In the genomic region with DNA sequence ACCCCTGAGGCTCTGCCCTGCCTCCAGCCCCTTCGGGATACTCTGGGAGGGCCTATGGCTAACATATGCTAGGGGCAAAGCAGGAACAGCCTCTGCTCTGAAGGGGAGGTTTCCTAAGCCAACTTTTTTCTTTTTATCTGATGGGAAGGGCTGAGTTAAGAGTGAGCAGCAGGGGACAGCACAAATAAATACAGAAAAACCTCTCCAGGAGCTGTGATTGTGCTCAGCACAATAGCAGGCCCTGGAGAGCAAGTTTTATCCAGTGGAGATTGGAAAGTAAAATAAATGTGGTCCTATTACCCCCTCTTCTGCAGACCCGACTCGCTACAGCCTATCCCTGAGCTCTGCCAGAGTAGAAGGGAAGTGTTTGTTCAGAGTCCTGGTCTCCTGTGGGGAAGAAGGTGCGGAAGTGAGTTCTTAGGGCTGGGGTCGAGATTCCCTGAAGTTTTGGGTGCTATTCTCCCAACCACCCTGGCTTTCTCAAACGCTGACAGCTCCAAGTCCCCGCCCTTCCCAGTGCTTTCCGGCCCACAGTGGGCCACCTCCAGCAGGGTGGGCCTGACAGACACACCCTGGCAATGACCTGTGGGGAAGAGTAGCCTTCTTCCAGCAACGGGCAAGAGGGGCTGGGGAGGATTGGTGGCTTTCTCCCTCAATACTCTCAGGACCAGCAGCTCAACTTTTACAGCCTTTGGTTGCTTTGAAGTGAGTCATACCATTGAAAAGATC, we compare ENCODE assay signal across 2 cellular contexts.
TF ChIP-seq lines count a peak whose summit lies in the region.

No MANE protein-coding gene starts in this region.

TF ChIP-seq in SK-N-SH treated with all-trans-retinoic acid at 6 μM for 48 hours, 23 proteins besides CTCF, POLR2A, EP300 and RAD21 (continued from another document):
- TF ChIP-seq POU6F1 (CRISPR knock-in tag; IDR thresholded peaks at IDR 0.05; ENCODE audit: borderline replicate concordance, low read depth) (no peak), ZFP30 (CRISPR knock-in tag; IDR thresholded peaks at IDR 0.05) (no peak), TOX (CRISPR knock-in tag; IDR thresholded peaks at IDR 0.05; ENCODE audit: borderline replicate concordance) (no peak), PPARA (CRISPR knock-in tag; IDR thresholded peaks at IDR 0.05; ENCODE audit: borderline replicate concordance) (no peak), OSR1 (CRISPR knock-in tag; IDR thresholded peaks at IDR 0.05) (no peak), CREB5 (CRISPR knock-in tag; IDR thresholded peaks at IDR 0.05; ENCODE audit: low read depth) (no peak), TCF4 (CRISPR knock-in tag; IDR thresholded peaks at IDR 0.05; ENCODE audit: borderline replicate concordance) (no peak), PATZ1 (CRISPR knock-in tag; IDR thresholded peaks at IDR 0.05; ENCODE audit: borderline replicate concordance) (no peak), ZNF8 (CRISPR knock-in tag; IDR thresholded peaks at IDR 0.05) (no peak), ZNF70 (CRISPR knock-in tag; IDR thresholded peaks at IDR 0.05) (no peak), RARB (CRISPR knock-in tag; IDR thresholded peaks at IDR 0.05) (no peak), ARNTL (CRISPR knock-in tag; IDR thresholded peaks at IDR 0.05; ENCODE audit: borderline replicate concordance, low read depth) (no peak)
- TF ChIP-seq, protein P1, sequence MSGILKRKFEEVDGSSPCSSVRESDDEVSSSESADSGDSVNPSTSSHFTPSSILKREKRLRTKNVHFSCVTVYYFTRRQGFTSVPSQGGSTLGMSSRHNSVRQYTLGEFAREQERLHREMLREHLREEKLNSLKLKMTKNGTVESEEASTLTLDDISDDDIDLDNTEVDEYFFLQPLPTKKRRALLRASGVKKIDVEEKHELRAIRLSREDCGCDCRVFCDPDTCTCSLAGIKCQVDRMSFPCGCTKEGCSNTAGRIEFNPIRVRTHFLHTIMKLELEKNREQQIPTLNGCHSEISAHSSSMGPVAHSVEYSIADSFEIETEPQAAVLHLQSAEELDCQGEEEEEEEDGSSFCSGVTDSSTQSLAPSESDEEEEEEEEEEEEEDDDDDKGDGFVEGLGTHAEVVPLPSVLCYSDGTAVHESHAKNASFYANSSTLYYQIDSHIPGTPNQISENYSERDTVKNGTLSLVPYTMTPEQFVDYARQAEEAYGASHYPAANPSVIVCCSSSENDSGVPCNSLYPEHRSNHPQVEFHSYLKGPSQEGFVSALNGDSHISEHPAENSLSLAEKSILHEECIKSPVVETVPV (CRISPR knock-in tag; IDR thresholded peaks at IDR 0.05): no peak
- TF ChIP-seq, protein P2, sequence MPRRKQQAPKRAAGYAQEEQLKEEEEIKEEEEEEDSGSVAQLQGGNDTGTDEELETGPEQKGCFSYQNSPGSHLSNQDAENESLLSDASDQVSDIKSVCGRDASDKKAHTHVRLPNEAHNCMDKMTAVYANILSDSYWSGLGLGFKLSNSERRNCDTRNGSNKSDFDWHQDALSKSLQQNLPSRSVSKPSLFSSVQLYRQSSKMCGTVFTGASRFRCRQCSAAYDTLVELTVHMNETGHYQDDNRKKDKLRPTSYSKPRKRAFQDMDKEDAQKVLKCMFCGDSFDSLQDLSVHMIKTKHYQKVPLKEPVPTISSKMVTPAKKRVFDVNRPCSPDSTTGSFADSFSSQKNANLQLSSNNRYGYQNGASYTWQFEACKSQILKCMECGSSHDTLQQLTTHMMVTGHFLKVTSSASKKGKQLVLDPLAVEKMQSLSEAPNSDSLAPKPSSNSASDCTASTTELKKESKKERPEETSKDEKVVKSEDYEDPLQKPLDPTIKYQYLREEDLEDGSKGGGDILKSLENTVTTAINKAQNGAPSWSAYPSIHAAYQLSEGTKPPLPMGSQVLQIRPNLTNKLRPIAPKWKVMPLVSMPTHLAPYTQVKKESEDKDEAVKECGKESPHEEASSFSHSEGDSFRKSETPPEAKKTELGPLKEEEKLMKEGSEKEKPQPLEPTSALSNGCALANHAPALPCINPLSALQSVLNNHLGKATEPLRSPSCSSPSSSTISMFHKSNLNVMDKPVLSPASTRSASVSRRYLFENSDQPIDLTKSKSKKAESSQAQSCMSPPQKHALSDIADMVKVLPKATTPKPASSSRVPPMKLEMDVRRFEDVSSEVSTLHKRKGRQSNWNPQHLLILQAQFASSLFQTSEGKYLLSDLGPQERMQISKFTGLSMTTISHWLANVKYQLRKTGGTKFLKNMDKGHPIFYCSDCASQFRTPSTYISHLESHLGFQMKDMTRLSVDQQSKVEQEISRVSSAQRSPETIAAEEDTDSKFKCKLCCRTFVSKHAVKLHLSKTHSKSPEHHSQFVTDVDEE (CRISPR knock-in tag; IDR thresholded peaks at IDR 0.05): no peak

TF ChIP-seq in endothelial cell of umbilical vein, 7 proteins besides CTCF, POLR2A, EP300 and RAD21 (continued from another document):
- TF ChIP-seq, protein P3, sequence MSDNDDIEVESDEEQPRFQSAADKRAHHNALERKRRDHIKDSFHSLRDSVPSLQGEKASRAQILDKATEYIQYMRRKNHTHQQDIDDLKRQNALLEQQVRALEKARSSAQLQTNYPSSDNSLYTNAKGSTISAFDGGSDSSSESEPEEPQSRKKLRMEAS (IDR thresholded peaks at IDR 0.05; ENCODE audit: insufficient read depth, insufficient read length): no peak
- TF ChIP-seq POLR2AphosphoS5 (IDR thresholded peaks at IDR 0.05; ENCODE audit: insufficient read depth, low read depth, low read length): no peak
- TF ChIP-seq EZH2 (IDR thresholded peaks at IDR 0.05; ENCODE audit: borderline replicate concordance, low read depth, low read length, severe bottlenecking): no peak
